Comparison of ENCODE assay signal across 17 cellular contexts in the genomic region with DNA sequence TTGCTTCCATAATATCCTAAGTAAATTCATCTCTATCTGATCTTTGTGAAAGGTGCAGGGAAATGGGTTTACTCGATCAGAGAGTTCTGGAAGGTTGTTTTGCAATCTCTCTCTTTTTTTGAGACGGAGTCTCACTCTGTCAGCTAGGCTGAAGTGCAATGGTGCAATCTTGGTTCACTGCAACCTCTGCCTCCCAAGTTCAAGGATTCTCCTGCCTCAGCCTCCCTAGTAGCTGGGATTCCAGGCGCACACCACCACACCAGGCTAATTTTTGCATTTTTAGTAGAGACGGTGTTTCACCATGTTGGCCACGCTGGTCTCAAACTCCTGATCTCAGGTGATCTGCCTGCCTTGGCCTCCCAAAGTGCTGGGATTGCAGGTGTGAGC. TPM values are rescaled to one million over a fixed set of nuclear protein-coding genes. Genes with fewer than 3 reads are reported as not detected.
"Had no signal": no experiment of that assay in that cellular context is flagged by ENCODE, and none has a peak within 500 bp of the region (broad histone marks: within the 10 kb centered on the region; RNA-seq: fewer than 3 reads in every experiment).

No MANE protein-coding gene starts in this region.

RNA-seq across cellular contexts. Expression of a gene that starts 16.9 kb away (rescaled TPM):
- total RNA-seq: cardiac muscle cell; left ventricle myocardium inferior; myocyte; naive thymus-derived CD8-positive, alpha-beta T cell; occipital lobe had no signal
- polyA plus RNA-seq: naive thymus-derived CD8-positive, alpha-beta T cell had no signal

RNA-seq across cellular contexts. Expression of a gene that starts 51.1 kb away (rescaled TPM):
- total RNA-seq: cardiac muscle cell; chondrocyte; dermis blood vessel endothelial cell; esophagus mucosa; gastrocnemius medialis; glomerular endothelial cell; kidney; left ventricle myocardium inferior; lung; mesothelial cell of epicardium; mucosa of gallbladder; myocyte; naive thymus-derived CD8-positive, alpha-beta T cell; occipital lobe; ovary; pulmonary artery endothelial cell had no signal
- polyA plus RNA-seq: cardiac muscle cell; lung; naive thymus-derived CD8-positive, alpha-beta T cell; ovary; thymus had no signal
